10 cellular contexts compared by ENCODE assay signal in genomic region chr12:15527201-15527782, GRCh38.
DNase-seq lines count a peak whose midpoint lies in the region; ATAC-seq and TF ChIP-seq lines count a peak whose summit lies in the region.
"Had no signal": no experiment of that assay in that cellular context is flagged by ENCODE, and none has a peak within 500 bp of the region (broad histone marks: within the 10 kb centered on the region; RNA-seq: fewer than 3 reads in every experiment).

No MANE protein-coding gene starts in this region.

- H3K4me3 ChIP-seq in brain microvascular endothelial cell (ENCODE audit: low read depth, low read length) = no peak overlapping the region
- peak overlapping the region in 1 of 2 experiments; percentile 48 for H3K4me3 ChIP-seq in mesenchymal stem cell (ENCODE audit: insufficient read depth in 1 of 2, low read depth in 1 of 2, low read length in 2 of 2)

- ATAC-seq in HG03432 (IDR thresholded peaks at IDR 0.05; ENCODE audit: unreplicated experiment) (no peak), GM21786 (IDR thresholded peaks at IDR 0.05; ENCODE audit: unreplicated experiment) (no peak), GM21447 (IDR thresholded peaks at IDR 0.05; ENCODE audit: unreplicated experiment) (no peak)

- DNase-seq in DMS53 (lab: John Stamatoyannopoulos, UW) (peak; percentile 83), LHCN-M2 (ENCODE audit: low read depth) (peak; percentile 42), brain microvascular endothelial cell (no peak), mesenchymal stem cell (peak; percentile 28), NAMALWA (ENCODE audit: low spot score) (no peak)
- DNase-seq: activated naive CD4-positive, alpha-beta T cell; NCI-H187 had no signal

- no peak overlapping the region for H2AK5ac ChIP-seq in mesenchymal stem cell (ENCODE audit: low read length, severe bottlenecking)

- H3K27me3 ChIP-seq in brain microvascular endothelial cell (replicated peaks) = no peaks in the 10 kb centered on the region
- H3K27me3 ChIP-seq in mesenchymal stem cell (ENCODE audit: control insufficient read depth in 1 of 2, insufficient read depth in 1 of 2, low read length in 2 of 2) = peaks cover 0 to 6% of the 10 kb centered on the region in 2 experiments

- no peak overlapping the region for H3K4me2 ChIP-seq in mesenchymal stem cell (ENCODE audit: low read length, poor library complexity, severe bottlenecking)

- no peak overlapping the region for H2AFZ ChIP-seq in mesenchymal stem cell (ENCODE audit: low read depth, low read length)

- H4K91ac ChIP-seq in mesenchymal stem cell (ENCODE audit: low read length) = no peak overlapping the region

- H2BK15ac ChIP-seq in mesenchymal stem cell (ENCODE audit: low read depth, poor library complexity, severe bottlenecking) = no peak overlapping the region

- no peak overlapping the region for H4K8ac ChIP-seq in mesenchymal stem cell (ENCODE audit: low read length)

- H3K4me1 ChIP-seq in mesenchymal stem cell (ENCODE audit: control insufficient read depth, insufficient read depth, low read depth, low read length) = no peaks in the 10 kb centered on the region

- WGBS in mesenchymal stem cell = 85% methylated on average over 5 of the region's 5 CpGs

- H3K9me3 ChIP-seq in mesenchymal stem cell (ENCODE audit: control insufficient read depth, low read length) = peaks cover 9% of the 10 kb centered on the region

- no peak overlapping the region for H3K18ac ChIP-seq in mesenchymal stem cell (ENCODE audit: low read depth in 1 of 2, low read length in 2 of 2)

- H2BK5ac ChIP-seq in mesenchymal stem cell (ENCODE audit: low read depth, low read length, poor library complexity, severe bottlenecking) = no peak overlapping the region

- in situ Hi-C loops in brain microvascular endothelial cell (cut with HindIII; ENCODE audit: low pct_ligation_motif_present, low sequenced_read_pairs) = no loop called here

- no peak overlapping the region for H2BK120ac ChIP-seq in mesenchymal stem cell (ENCODE audit: low read depth, low read length)

- H3K36me3 ChIP-seq in brain microvascular endothelial cell (replicated peaks) (no peaks in the 10 kb centered on the region), mesenchymal stem cell (ENCODE audit: control insufficient read depth in 1 of 2, insufficient read depth in 2 of 2, low read depth in 1 of 2, low read length in 2 of 2) (no peaks in the 10 kb centered on the region)

- peak overlapping the region; percentile 27 for H3K9ac ChIP-seq in mesenchymal stem cell (ENCODE audit: low read length)

- TF ChIP-seq CTCF in brain microvascular endothelial cell (IDR thresholded peaks at IDR 0.05; ENCODE audit: low read depth, low read length, missing control alignments) = peak; percentile 45

- H3K23ac ChIP-seq in mesenchymal stem cell (ENCODE audit: low read length in 2 of 2) = no peak overlapping the region

- H3K27ac ChIP-seq in brain microvascular endothelial cell (no peak overlapping the region), mesenchymal stem cell (ENCODE audit: low read length, poor library complexity, severe bottlenecking) (no peak overlapping the region)

- H3K4ac ChIP-seq in mesenchymal stem cell (ENCODE audit: low read depth in 1 of 2, low read length in 2 of 2) = no peak overlapping the region

- no peaks in the 10 kb centered on the region for H3K79me1 ChIP-seq in mesenchymal stem cell (replicated peaks; ENCODE audit: low read length, poor library complexity, severe bottlenecking)

- no peak overlapping the region for H3K14ac ChIP-seq in mesenchymal stem cell (ENCODE audit: low read length in 2 of 2)

- H2BK12ac ChIP-seq in mesenchymal stem cell (ENCODE audit: low read length in 2 of 2) = no peak overlapping the region

Comparison
In these comparisons a context has a peak if more than half of its experiments do, and no peak if none do; other contexts are left out.
1. DNase-seq: peak in DMS53 (single experiment), LHCN-M2 (single experiment) and mesenchymal stem cell (single experiment); none in brain microvascular endothelial cell (single experiment) and NAMALWA (single experiment).